Comparison of ENCODE assay signal across 1 cellular context in genomic region chr19:36604656-36605100, GRCh38.
A peak's percentile ranks its signal among the peaks of the same experiment; 100 is the strongest.
TF ChIP-seq lines count a peak whose summit lies in the region.

No MANE protein-coding gene starts in this region.

TF ChIP-seq in HepG2, 621 proteins besides CTCF, POLR2A, EP300 and RAD21 (continues in another document):
- peak; percentile 8 for TF ChIP-seq CBX1 (IDR thresholded peaks at IDR 0.05; ENCODE audit: low read depth)
- 0 out of 2 replicates have a peak, but pooled peaks have one; percentile 37 for TF ChIP-seq ZBTB7A (CRISPR knock-in tag; IDR thresholded peaks at IDR 0.05)
- TF ChIP-seq ZNF788 (CRISPR knock-in tag; IDR thresholded peaks at IDR 0.05; ENCODE audit: borderline replicate concordance): peak; percentile 85
- TF ChIP-seq ZNF510 (CRISPR knock-in tag; IDR thresholded peaks at IDR 0.05; ENCODE audit: low read depth): 0 out of 2 replicates have a peak, but pooled peaks have one; percentile 29
- no peak for TF ChIP-seq ZNF317 (CRISPR knock-in tag; IDR thresholded peaks at IDR 0.05)
- TF ChIP-seq NFYB (CRISPR knock-in tag; IDR thresholded peaks at IDR 0.05): peak; percentile 57
- 0 out of 2 replicates have a peak, but pooled peaks have one; percentile 47 for TF ChIP-seq MAZ (IDR thresholded peaks at IDR 0.05; ENCODE audit: borderline replicate concordance, low read depth, low read length)
- TF ChIP-seq MAZ (CRISPR knock-in tag; IDR thresholded peaks at IDR 0.05; ENCODE audit: low read depth): no peak
- peak; percentile 57; the same call in 1 of the 2 replicates for TF ChIP-seq CREM (IDR thresholded peaks at IDR 0.05)
- no peak for TF ChIP-seq CREM (CRISPR knock-in tag; IDR thresholded peaks at IDR 0.05)
- no peak for TF ChIP-seq KLF13 (CRISPR knock-in tag; IDR thresholded peaks at IDR 0.05)
- 0 out of 2 replicates have a peak, but pooled peaks have one; percentile 55 for TF ChIP-seq RFXAP (CRISPR knock-in tag; IDR thresholded peaks at IDR 0.05; ENCODE audit: borderline replicate concordance)
- no peak for TF ChIP-seq GATAD1 (CRISPR knock-in tag; IDR thresholded peaks at IDR 0.05)
- TF ChIP-seq ZNF281 (CRISPR knock-in tag; IDR thresholded peaks at IDR 0.05; ENCODE audit: borderline replicate concordance): peak; percentile 56; the same call in 1 of the 2 replicates
- no peak for TF ChIP-seq RNF219 (CRISPR knock-in tag; IDR thresholded peaks at IDR 0.05)
- no peak for TF ChIP-seq KLF16 (CRISPR knock-in tag; IDR thresholded peaks at IDR 0.05)
- TF ChIP-seq ZBED4 (CRISPR knock-in tag; IDR thresholded peaks at IDR 0.05; ENCODE audit: borderline replicate concordance): peak; percentile 51; the same call in 1 of the 2 replicates
- TF ChIP-seq MNT (IDR thresholded peaks at IDR 0.05): 0 out of 2 replicates have a peak, but pooled peaks have one; percentile 18
- no peak for TF ChIP-seq ZNF362 (CRISPR knock-in tag; IDR thresholded peaks at IDR 0.05; ENCODE audit: borderline replicate concordance)
- peak; percentile 98 for TF ChIP-seq TGIF2 (CRISPR knock-in tag; IDR thresholded peaks at IDR 0.05)
- no peak for TF ChIP-seq ZNF737 (CRISPR knock-in tag; IDR thresholded peaks at IDR 0.05; ENCODE audit: borderline replicate concordance)
- TF ChIP-seq CREB1 (IDR thresholded peaks at IDR 0.05): peak; percentile 75
- TF ChIP-seq CREB1 (CRISPR knock-in tag; IDR thresholded peaks at IDR 0.05): peak; percentile 66; the same call in 1 of the 2 replicates
- peak; percentile 99 for TF ChIP-seq SNAI1 (CRISPR knock-in tag; IDR thresholded peaks at IDR 0.05; ENCODE audit: borderline replicate concordance)
- TF ChIP-seq SIN3B (IDR thresholded peaks at IDR 0.05; ENCODE audit: low read length): peak; percentile 82
- peak; percentile 70; the same call in 1 of the 2 replicates for TF ChIP-seq HBP1 (CRISPR knock-in tag; IDR thresholded peaks at IDR 0.05; ENCODE audit: low read depth)
- TF ChIP-seq GPBP1L1 (CRISPR knock-in tag; IDR thresholded peaks at IDR 0.05): no peak
- no peak for TF ChIP-seq MAFF (IDR thresholded peaks at IDR 0.05; ENCODE audit: low read depth, low read length)
- TF ChIP-seq SNAPC5 (CRISPR knock-in tag; IDR thresholded peaks at IDR 0.05; ENCODE audit: borderline replicate concordance): no peak
- no peak for TF ChIP-seq SOX13 (IDR thresholded peaks at IDR 0.05)
- TF ChIP-seq SOX13 (CRISPR knock-in tag; conservative IDR thresholded peaks at IDR 0.05 in 1 of 2, IDR thresholded peaks at IDR 0.05 in 1 of 2): 0 out of 4 replicates have a peak, but pooled peaks of 1 of the 2 experiments have one; percentile 6
- no peak for TF ChIP-seq SOX6 (IDR thresholded peaks at IDR 0.05)
- TF ChIP-seq SOX6 (CRISPR knock-in tag; IDR thresholded peaks at IDR 0.05): peak; percentile 32; the same call in 1 of the 2 replicates
- TF ChIP-seq ZNF160 (CRISPR knock-in tag; IDR thresholded peaks at IDR 0.05): no peak; the same call in 1 of the 2 replicates
- TF ChIP-seq FOXJ3 (CRISPR knock-in tag; IDR thresholded peaks at IDR 0.05; ENCODE audit: borderline replicate concordance): no peak
- no peak for TF ChIP-seq HNF4A (CRISPR knock-in tag; IDR thresholded peaks at IDR 0.05)
- no peak for TF ChIP-seq PLSCR1 (CRISPR knock-in tag; IDR thresholded peaks at IDR 0.05; ENCODE audit: borderline replicate concordance)
- no peak for TF ChIP-seq ZNF782 (CRISPR knock-in tag; IDR thresholded peaks at IDR 0.05; ENCODE audit: borderline replicate concordance)
- TF ChIP-seq MLX (CRISPR knock-in tag; IDR thresholded peaks at IDR 0.05): no peak
- TF ChIP-seq ZNF598 (CRISPR knock-in tag; IDR thresholded peaks at IDR 0.05; ENCODE audit: borderline replicate concordance): no peak
- TF ChIP-seq AGO2 (optimal IDR thresholded peaks at IDR 0.05; ENCODE audit: low read depth, low read length): no peak
- peak; percentile 25 for TF ChIP-seq GABPB1 (CRISPR knock-in tag; IDR thresholded peaks at IDR 0.05)
- no peak for TF ChIP-seq ZNF329 (CRISPR knock-in tag; IDR thresholded peaks at IDR 0.05; ENCODE audit: low read depth)
- TF ChIP-seq ZNF264 (CRISPR knock-in tag; IDR thresholded peaks at IDR 0.05): no peak
- TF ChIP-seq HDAC1 (CRISPR knock-in tag; IDR thresholded peaks at IDR 0.05): peak; percentile 90
- TF ChIP-seq FOSL2 (CRISPR knock-in tag; IDR thresholded peaks at IDR 0.05): peak; percentile 59
- TF ChIP-seq MBD4 (IDR thresholded peaks at IDR 0.05; ENCODE audit: borderline replicate concordance, low read length): no peak
- TF ChIP-seq HDAC2 (CRISPR knock-in tag; IDR thresholded peaks at IDR 0.05): peak; percentile 48
- TF ChIP-seq ZFP90 (CRISPR knock-in tag; IDR thresholded peaks at IDR 0.05; ENCODE audit: borderline replicate concordance): 0 out of 2 replicates have a peak, but pooled peaks have one; percentile 67
- no peak for TF ChIP-seq KDM3A (CRISPR knock-in tag; IDR thresholded peaks at IDR 0.05; ENCODE audit: low read depth)
- TF ChIP-seq BCL3 (CRISPR knock-in tag; IDR thresholded peaks at IDR 0.05): 0 out of 2 replicates have a peak, but pooled peaks have one; percentile 14
